ENCODE assay signal across 1 cellular context in genomic region chr1:8870118-8870517, GRCh38.
TF ChIP-seq lines count a peak whose summit lies in the region.

No MANE protein-coding gene starts in this region.

TF ChIP-seq in GM12878, 131 proteins besides CTCF, POLR2A, EP300 and RAD21:
- TF ChIP-seq HDAC2 (IDR thresholded peaks at IDR 0.05) (no peak), SIX5 (IDR thresholded peaks at IDR 0.05; ENCODE audit: low read depth, low read length, severe bottlenecking) (no peak), ZNF622 (IDR thresholded peaks at IDR 0.05) (no peak), SUZ12 (IDR thresholded peaks at IDR 0.05; ENCODE audit: unreplicated experiment) (no peak), MEF2B (IDR thresholded peaks at IDR 0.05; ENCODE audit: partially characterized antibody, poor library complexity, severe bottlenecking) (no peak), RUNX3 (IDR thresholded peaks at IDR 0.05; ENCODE audit: low read length) (no peak), NR2F1 (conservative IDR thresholded peaks at IDR 0.05) (no peak), CBX5 (IDR thresholded peaks at IDR 0.05; ENCODE audit: low read depth) (no peak), FOXM1 (IDR thresholded peaks at IDR 0.05; ENCODE audit: low read depth, low read length) (no peak), TARDBP (IDR thresholded peaks at IDR 0.05; ENCODE audit: borderline replicate concordance) (no peak), EGR1 (IDR thresholded peaks at IDR 0.05; ENCODE audit: borderline replicate concordance in 1 of 2, low read depth in 2 of 2, low read length in 2 of 2) (no peak), RELB (IDR thresholded peaks at IDR 0.05; ENCODE audit: low read depth) (no peak), NKRF (conservative IDR thresholded peaks at IDR 0.05) (no peak)
